ENCODE assay signal across 8 cellular contexts in genomic region chr7:29145553-29146081, GRCh38. TPM values are rescaled to one million over a fixed set of nuclear protein-coding genes. Genes with fewer than 3 reads are reported as not detected.
DNase-seq lines count a peak whose midpoint lies in the region; ATAC-seq and TF ChIP-seq lines count a peak whose summit lies in the region.

No MANE protein-coding gene starts in this region.

- no peaks in the 10 kb centered on the region for H3K27me3 ChIP-seq in RWPE2 (ENCODE audit: insufficient read depth, poor library complexity, severe bottlenecking)
- H3K27me3 ChIP-seq in iPS DF 6.9 (ENCODE audit: control insufficient read depth, insufficient read depth, low read length): no peaks in the 10 kb centered on the region

- H3K9me3 Mint-ChIP-seq in Calu3 (ENCODE audit: low read depth, unreplicated experiment) (no peaks in the 10 kb centered on the region), progenitor cell of endocrine pancreas (ENCODE audit: low read depth) (peaks cover 3% of the 10 kb centered on the region)

- WGBS in iPS DF 6.9 (ENCODE audit: insufficient coverage, insufficient read length): no CpG with 5 or more reads among the region's 9 CpGs

- H3K4me1 ChIP-seq in RWPE2 (ENCODE audit: insufficient read depth, poor library complexity, severe bottlenecking): peaks cover 8% of the 10 kb centered on the region
- H3K4me1 ChIP-seq in iPS DF 6.9 (ENCODE audit: control insufficient read depth, insufficient read depth, low read length): no peaks in the 10 kb centered on the region

- intact Hi-C loops in Calu3 (cut with micrococcal nuclease; ENCODE audit: unreplicated experiment): no loop called here

- CTCF ChIA-PET in Calu3 (lab: Charles Lee): interaction anchor here (1.3 to 2.6 kb wide), 2 partner anchors 32 to 189 kb away, joined by 3 to 11 read pairs; no protein-coding TSS in a partner anchor

- H3K36me3 ChIP-seq in RWPE2 (ENCODE audit: low read depth) (no peaks in the 10 kb centered on the region), iPS DF 6.9 (ENCODE audit: control insufficient read depth, insufficient read depth, low read length) (no peaks in the 10 kb centered on the region)

- TF ChIP-seq CTCF in Calu3 (IDR thresholded peaks at IDR 0.05; ENCODE audit: unreplicated experiment) (no peak), RWPE2 (IDR thresholded peaks at IDR 0.05; ENCODE audit: poor library complexity, severe bottlenecking) (no peak), progenitor cell of endocrine pancreas (IDR thresholded peaks at IDR 0.05; ENCODE audit: unreplicated experiment) (no peak)

- H3K27me3 Mint-ChIP-seq in Calu3 (ENCODE audit: unreplicated experiment) (no peaks in the 10 kb centered on the region), progenitor cell of endocrine pancreas (peaks cover 25% of the 10 kb centered on the region)

- H3K36me3 Mint-ChIP-seq in Calu3 (ENCODE audit: insufficient read depth, unreplicated experiment) (peaks cover 16% of the 10 kb centered on the region), progenitor cell of endocrine pancreas (ENCODE audit: insufficient read depth) (no peaks in the 10 kb centered on the region)

- no TSS peak for BruUV-seq in Calu3 (replicated peaks; lab: Mats Ljungman, UMichigan)

- ATAC-seq in RWPE2 (ENCODE audit: low read depth) (peak; percentile 5; the same call in 1 of the 3 replicates), HG03175 (IDR thresholded peaks at IDR 0.05; ENCODE audit: unreplicated experiment) (no peak), HG03439 (IDR thresholded peaks at IDR 0.05; ENCODE audit: unreplicated experiment) (no peak)

- no peaks in the 10 kb centered on the region for H3K9me3 ChIP-seq in RWPE2 (ENCODE audit: severe bottlenecking)
- H3K9me3 ChIP-seq in iPS DF 6.9 (ENCODE audit: control insufficient read depth, insufficient read depth, low read length): no peaks in the 10 kb centered on the region

- H3K4me1 Mint-ChIP-seq in Calu3 (ENCODE audit: low read depth, unreplicated experiment): peaks cover 41% of the 10 kb centered on the region
- peaks cover 32% of the 10 kb centered on the region for H3K4me1 Mint-ChIP-seq in progenitor cell of endocrine pancreas (ENCODE audit: low read depth)

- peak overlapping the region; percentile 99 for H3K4me3 Mint-ChIP-seq in Calu3 (ENCODE audit: low read depth, unreplicated experiment)
- H3K4me3 Mint-ChIP-seq in progenitor cell of endocrine pancreas (ENCODE audit: low read depth): peak overlapping the region; percentile 88

- H3K27ac ChIP-seq in RWPE2 (ENCODE audit: poor library complexity, severe bottlenecking) (no peak overlapping the region), iPS DF 6.9 (ENCODE audit: low read length) (no peak overlapping the region)

- no peak for DNase-seq in Calu3
- no peak for DNase-seq in RWPE2 (ENCODE audit: low spot score)
- no peak for DNase-seq in iPS DF 6.9 (ENCODE audit: low read depth, low spot score)
- DNase-seq in progenitor cell of endocrine pancreas (ENCODE audit: low spot score, unreplicated experiment): no peak
- no peak for DNase-seq in activated CD4-positive, CD25-positive, alpha-beta regulatory T cell treated with anti-CD3 and anti-CD28 coated beads, Interleukin-2, amount 50 U/mL, for 72 hours
- DNase-seq in NCI-H1092 (lab: John Stamatoyannopoulos, UW): no peak

- H3K4me3 ChIP-seq in RWPE2 (ENCODE audit: severe bottlenecking) (peak overlapping the region; percentile 39), iPS DF 6.9 (ENCODE audit: low read length) (peak overlapping the region; percentile 69; the same call in 1 of the 2 replicates)

- H3K27ac Mint-ChIP-seq in Calu3 (ENCODE audit: unreplicated experiment): peak overlapping the region; percentile 72
- peak overlapping the region; percentile 28 for H3K27ac Mint-ChIP-seq in progenitor cell of endocrine pancreas

RNA-seq across cellular contexts. Expression of gene CPVL, which starts 0.7 kb away (rescaled TPM):
- total RNA-seq in Calu3 (2022): 43.5 and 62.7 TPM in 2 replicates
- 22.1 and 23.1 TPM in 2 replicates for total RNA-seq in progenitor cell of endocrine pancreas

RNA-seq across cellular contexts. Expression of gene CHN2, which starts 49.0 kb away (rescaled TPM):
- 9.7 and 12.4 TPM in 2 replicates for total RNA-seq in Calu3 (2022)
- 21.2 and 22.0 TPM in 2 replicates for total RNA-seq in progenitor cell of endocrine pancreas
